Comparison of ENCODE assay signal across 37 cellular contexts in the genomic region with DNA sequence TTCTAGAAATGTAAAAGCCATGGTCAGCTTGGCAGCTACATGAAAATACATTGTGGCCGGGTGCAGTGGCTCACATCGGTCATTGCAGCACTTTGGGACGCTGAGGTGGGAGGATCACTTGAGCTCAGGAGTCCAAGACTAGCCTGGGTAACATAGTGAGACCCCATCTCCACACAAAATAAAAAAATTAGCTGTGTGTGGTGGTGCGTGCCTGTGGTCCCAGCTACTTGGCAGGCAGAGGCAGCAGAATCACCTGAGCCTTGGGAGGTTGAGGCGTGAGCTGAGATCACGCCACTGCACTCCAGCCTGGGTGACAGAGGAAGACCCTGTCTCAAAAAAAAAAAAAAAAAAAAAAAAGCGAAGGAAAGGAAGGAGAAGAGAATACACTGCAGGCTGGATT. TPM values are rescaled to one million over a fixed set of nuclear protein-coding genes. Genes with fewer than 3 reads are reported as not detected.
"Had no signal": no experiment of that assay in that cellular context is flagged by ENCODE, and none has a peak within 500 bp of the region (broad histone marks: within the 10 kb centered on the region; RNA-seq: fewer than 3 reads in every experiment).

No MANE protein-coding gene starts in this region.

- H3K4me3 ChIP-seq: MG63 had no signal

- H3K9me3 ChIP-seq: MG63 had no signal

- DNase-seq: Karpas-422, Kasumi-1, KG1, MG63, MM.1S, MV-4-11, NCI-H1048, NCI-H1092, NCI-H1092 treated with DMSO at 0.1 percent for 48 hours, NCI-H1105, NCI-H1105 treated with DMSO at 0.1 percent for 48 hours, NCI-H1417, NCI-H1417 treated with DMSO at 0.1 percent for 48 hours, NCI-H1436, NCI-H1436 treated with DMSO at 0.1 percent for 48 hours, NCI-H146, NCI-H1694, NCI-H1694 treated with DMSO at 0.1 percent for 48 hours, NCI-H187, NCI-H187 treated with DMSO at 0.1 percent for 48 hours, NCI-H1930, NCI-H2029, NCI-H2029 treated with DMSO at 0.1 percent for 48 hours, NCI-H2081, NCI-H2081 treated with DMSO at 0.1 percent for 48 hours, NCI-H2107, NCI-H2171, NCI-H2171 treated with DMSO at 0.1 percent for 48 hours, NCI-H2227 treated with DMSO at 0.1 percent for 48 hours, NCI-H226, NCI-H345, NCI-H446, NCI-H446 treated with DMSO at 0.1 percent for 48 hours, NCI-H510A had no signal

- H3K36me3 ChIP-seq: MG63 had no signal

- H3K27ac ChIP-seq: KMS-11 had no signal

- H3K27me3 ChIP-seq: MG63 had no signal

RNA-seq across cellular contexts. Expression of a gene that starts 29.0 kb away (rescaled TPM):
- total RNA-seq: LHCN-M2, MCF 10A had no signal
